ENCODE assay signal across 8 cellular contexts in genomic region chr16:2025878-2026460, GRCh38. TPM values are rescaled to one million over a fixed set of nuclear protein-coding genes. Genes with fewer than 3 reads are reported as not detected.
DNase-seq lines count a peak whose midpoint lies in the region; ATAC-seq and TF ChIP-seq lines count a peak whose summit lies in the region.

No MANE protein-coding gene starts in this region.

- WGBS in heart right ventricle, 2 donors, result 66 to 67% methylated on average over 15 to 16 of the region's 16 CpGs
- 84% methylated on average over 16 of the region's 16 CpGs for WGBS in urinary bladder

- peaks cover 22% of the 10 kb centered on the region for H3K27me3 Mint-ChIP-seq in central memory CD8-positive, alpha-beta T cell
- peaks cover 0 to 46% (median 9%) of the 10 kb centered on the region in 5 donors for H3K27me3 Mint-ChIP-seq in naive thymus-derived CD4-positive, alpha-beta T cell

- ATAC-seq in heart right ventricle (no peak), left cardiac atrium (no peak)
- ATAC-seq in central memory CD8-positive, alpha-beta T cell (replicated peaks; ENCODE audit: extremely low read depth, poor library complexity, severe bottlenecking), result no peak
- ATAC-seq in naive thymus-derived CD4-positive, alpha-beta T cell, result no peak

- peaks cover 5% of the 10 kb centered on the region for H3K36me3 Mint-ChIP-seq in central memory CD8-positive, alpha-beta T cell (ENCODE audit: insufficient read depth)
- H3K36me3 Mint-ChIP-seq in naive thymus-derived CD4-positive, alpha-beta T cell, result no peaks in the 10 kb centered on the region

- POLR2A ChIA-PET in naive thymus-derived CD4-positive, alpha-beta T cell (lab: Charles Lee), result interaction anchor here (1.9 to 4.3 kb wide), 3 partner anchors 22 to 129 kb away, joined by 4 to 32 read pairs (median 7); partner anchors contain the start of genes NTHL1, TRAF7 and TSC2

- intact Hi-C loops in heart right ventricle (cut with DNase I), result loop anchor here in 1 of 10 donors (10.0 kb wide), 2 partner anchors 59 to 229 kb away; partner anchors contain the start of gene ECI1
- intact Hi-C loops in left cardiac atrium (cut with DNase I), result no loop called here
- intact Hi-C loops in naive thymus-derived CD4-positive, alpha-beta T cell (cut with micrococcal nuclease), result no loop called here

- peak overlapping the region; percentile 67 for H3K4me3 Mint-ChIP-seq in central memory CD8-positive, alpha-beta T cell
- H3K4me3 Mint-ChIP-seq in naive thymus-derived CD4-positive, alpha-beta T cell, result peak overlapping the region; percentile 12 to 83 (median 47)

- no peak overlapping the region for H3K27ac Mint-ChIP-seq in central memory CD8-positive, alpha-beta T cell (ENCODE audit: low read depth)
- peak overlapping the region in 1 of 9 donors; percentile 19 for H3K27ac Mint-ChIP-seq in naive thymus-derived CD4-positive, alpha-beta T cell

- H3K9me3 Mint-ChIP-seq in central memory CD8-positive, alpha-beta T cell, result no peaks in the 10 kb centered on the region
- peaks cover 0 to 4% (median 0%) of the 10 kb centered on the region in 11 donors for H3K9me3 Mint-ChIP-seq in naive thymus-derived CD4-positive, alpha-beta T cell

- H3K9me3 ChIP-seq in heart right ventricle, result no peaks in the 10 kb centered on the region
- H3K9me3 ChIP-seq in naive thymus-derived CD4-positive, alpha-beta T cell (ENCODE audit: control insufficient read depth in 2 of 3, low read length in 3 of 3), result no peaks in the 10 kb centered on the region

- H3K4me1 Mint-ChIP-seq in central memory CD8-positive, alpha-beta T cell, result peaks cover 12% of the 10 kb centered on the region
- peaks cover 13 to 30% (median 23%) of the 10 kb centered on the region in 7 donors for H3K4me1 Mint-ChIP-seq in naive thymus-derived CD4-positive, alpha-beta T cell

- DNase-seq in heart right ventricle (peak in 1 of 2 donors; percentile 14), left cardiac atrium (no peak), islet precursor cell (no peak), putamen (ENCODE audit: low spot score) (no peak), DMS114 treated with DMSO at 0.1 percent for 48 hours (lab: John Stamatoyannopoulos, UW; ENCODE audit: unreplicated experiment) (no peak)
- no peak for DNase-seq in central memory CD8-positive, alpha-beta T cell (ENCODE audit: low spot score in 2 of 2)
- DNase-seq in naive thymus-derived CD4-positive, alpha-beta T cell, result no peak

- CTCF ChIA-PET in naive thymus-derived CD4-positive, alpha-beta T cell (lab: Charles Lee), result no interaction called here

- TF ChIP-seq CTCF in heart right ventricle (IDR thresholded peaks at IDR 0.05), result no peak

- peaks cover 0 to 47% (median 9%) of the 10 kb centered on the region in 7 donors for H3K27me3 ChIP-seq in heart right ventricle
- H3K27me3 ChIP-seq in naive thymus-derived CD4-positive, alpha-beta T cell (ENCODE audit: control insufficient read depth in 2 of 2, insufficient read depth in 2 of 2, low read length in 2 of 2), result peaks cover 0 to 4% of the 10 kb centered on the region in 2 donors

- H3K4me3 ChIP-seq in heart right ventricle (peak overlapping the region in 9 of 10 donors; percentile 51 to 94 (median 85)), urinary bladder (ENCODE audit: low read depth, low read length) (peak overlapping the region; percentile 82)
- H3K4me3 ChIP-seq in naive thymus-derived CD4-positive, alpha-beta T cell (ENCODE audit: low read length), result no peak overlapping the region

- peaks cover 0 to 18% (median 0%) of the 10 kb centered on the region in 9 donors for H3K36me3 ChIP-seq in heart right ventricle
- H3K36me3 ChIP-seq in naive thymus-derived CD4-positive, alpha-beta T cell (ENCODE audit: control insufficient read depth in 2 of 3, insufficient read depth in 3 of 3, low read length in 3 of 3), result no peaks in the 10 kb centered on the region
- no peaks in the 10 kb centered on the region for H3K36me3 ChIP-seq in urinary bladder (ENCODE audit: insufficient read depth)

- H3K4me1 ChIP-seq in heart right ventricle (peaks cover 17 to 78% (median 54%) of the 10 kb centered on the region in 9 donors), urinary bladder (ENCODE audit: insufficient read depth) (no peaks in the 10 kb centered on the region)
- peaks cover 14 to 20% of the 10 kb centered on the region in 2 donors for H3K4me1 ChIP-seq in naive thymus-derived CD4-positive, alpha-beta T cell (ENCODE audit: control insufficient read depth in 2 of 2, insufficient read depth in 2 of 2, low read length in 2 of 2)

- H3K27ac ChIP-seq in heart right ventricle (peak overlapping the region; percentile 74 to 98 (median 90)), urinary bladder (ENCODE audit: low read depth) (peak overlapping the region; percentile 67)
- H3K27ac ChIP-seq in naive thymus-derived CD4-positive, alpha-beta T cell (ENCODE audit: low read depth, low read length), result peak overlapping the region; percentile 20

RNA-seq across cellular contexts. Expression of gene NHERF2, which starts 0.7 kb away (rescaled TPM):
- total RNA-seq in heart right ventricle, result 100 to 1,000 TPM in 9 of 10 donors, 10 to 100 TPM in 1; 94.3 to 429 (median 146) TPM
- polyA plus RNA-seq in heart right ventricle, result 100 to 1,000 TPM; 314 to 640 TPM
- total RNA-seq in left cardiac atrium, result 100 to 1,000 TPM; 164 to 242 TPM
- total RNA-seq in naive thymus-derived CD4-positive, alpha-beta T cell, result 1 to 10 TPM; 2.5 to 3.8 (median 3.6) TPM
- polyA plus RNA-seq in naive thymus-derived CD4-positive, alpha-beta T cell, result under 1 TPM; 0.33 to 0.56 TPM
- 25.9 TPM for total RNA-seq in urinary bladder
- polyA plus RNA-seq in urinary bladder, result 111 TPM

RNA-seq across cellular contexts. Expression of gene NPW, which starts 6.4 kb away (rescaled TPM):
- total RNA-seq in heart right ventricle (under 1 TPM in 1 of 10 donors, not detected in 9; 0.39 TPM), left cardiac atrium (under 1 TPM in 1 of 2 donors, not detected in 1; 0.84 TPM), urinary bladder (not detected)
- polyA plus RNA-seq in heart right ventricle (under 1 TPM in 1 of 2 donors, not detected in 1; 0.54 TPM), urinary bladder (0.08 TPM)
- total RNA-seq in naive thymus-derived CD4-positive, alpha-beta T cell, result 1 to 10 TPM in 1 of 5 experiments, under 1 TPM in 1, not detected in 3; 0.53 to 1.7 TPM
- polyA plus RNA-seq in naive thymus-derived CD4-positive, alpha-beta T cell, result not detected

RNA-seq across cellular contexts. Expression of gene ZNF598, which starts 16.3 kb away (rescaled TPM):
- total RNA-seq in heart right ventricle (10 to 100 TPM in 9 of 10 donors, 1 to 10 TPM in 1; 9.5 to 24.7 (median 14.2) TPM), left cardiac atrium (10 to 100 TPM; 14.7 to 22.9 TPM), urinary bladder (6.3 TPM)
- polyA plus RNA-seq in heart right ventricle (10 to 100 TPM; 12.6 to 25.3 TPM), urinary bladder (38.4 TPM)
- 10 to 100 TPM; 44.3 to 63.2 (median 49.8) TPM for total RNA-seq in naive thymus-derived CD4-positive, alpha-beta T cell
- 1 to 10 TPM; 1.9 to 9.4 TPM for polyA plus RNA-seq in naive thymus-derived CD4-positive, alpha-beta T cell

RNA-seq across cellular contexts. Expression of gene NTHL1, which starts 21.7 kb away (rescaled TPM):
- total RNA-seq in heart right ventricle (10 to 100 TPM in 8 of 10 donors, 1 to 10 TPM in 2; 9.8 to 24.9 (median 12.3) TPM), left cardiac atrium (10 to 100 TPM in 1 of 2 donors, 1 to 10 TPM in 1; 5.7 to 16.6 TPM), urinary bladder (13.7 TPM)
- polyA plus RNA-seq in heart right ventricle (10 to 100 TPM; 16.1 to 51.9 TPM), urinary bladder (28.5 TPM)
- total RNA-seq in naive thymus-derived CD4-positive, alpha-beta T cell, result 10 to 100 TPM in 1 of 5 experiments, 1 to 10 TPM in 4; 4.4 to 27.0 (median 7.5) TPM
- polyA plus RNA-seq in naive thymus-derived CD4-positive, alpha-beta T cell, result 10 to 100 TPM; 16.3 to 17.5 TPM

RNA-seq across cellular contexts. Expression of gene TSC2, which starts 21.8 kb away (rescaled TPM):
- total RNA-seq in heart right ventricle (10 to 100 TPM; 54.7 to 87.0 (median 71.5) TPM), left cardiac atrium (10 to 100 TPM; 54.3 to 73.4 TPM), urinary bladder (50.2 TPM)
- polyA plus RNA-seq in heart right ventricle (10 to 100 TPM; 28.8 to 83.3 TPM), urinary bladder (55.9 TPM)
- total RNA-seq in naive thymus-derived CD4-positive, alpha-beta T cell, result 100 to 1,000 TPM; 126 to 155 (median 147) TPM
- polyA plus RNA-seq in naive thymus-derived CD4-positive, alpha-beta T cell, result 10 to 100 TPM; 27.5 to 53.6 TPM

Comparison
In these comparisons a context has a peak if more than half of its experiments do, and no peak if none do; other contexts are left out.
1. H3K27ac ChIP-seq: peak in every context shown above with its lines; median percentile 90 in heart right ventricle; 67 in urinary bladder; 20 in naive thymus-derived CD4-positive, alpha-beta T cell.